8 cellular contexts compared by ENCODE assay signal in the genomic region with DNA sequence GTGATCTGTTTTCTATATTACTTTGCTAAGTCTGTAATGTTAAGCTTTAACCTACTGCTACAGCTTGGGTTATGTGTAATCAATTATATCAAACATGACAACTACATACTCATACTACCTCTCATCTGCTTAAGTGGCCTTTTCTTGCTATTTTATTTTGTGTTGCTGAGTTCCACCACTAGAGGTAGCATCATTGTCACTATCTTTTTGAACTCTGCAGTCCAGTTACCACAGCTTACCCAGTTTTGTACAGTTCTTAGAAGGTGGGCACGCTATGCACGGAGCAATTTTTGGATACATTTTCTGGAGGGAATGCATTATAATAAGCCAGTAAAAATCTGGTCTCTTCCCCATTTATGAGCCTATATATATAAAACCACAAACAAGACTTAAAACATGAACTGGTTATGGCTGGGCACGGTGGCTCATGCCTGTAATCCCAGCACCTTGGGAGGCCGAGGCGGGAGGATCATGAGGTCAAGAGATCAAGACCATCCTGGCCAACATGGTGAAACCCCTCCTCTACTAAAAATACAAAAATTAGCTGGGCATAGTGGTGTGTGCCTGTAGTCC.
A peak's percentile ranks its signal among the peaks of the same experiment; 100 is the strongest.
DNase-seq lines count a peak whose midpoint lies in the region; ATAC-seq and TF ChIP-seq lines count a peak whose summit lies in the region.

No MANE protein-coding gene starts in this region.

- no peaks in the 10 kb centered on the region for H3K36me3 ChIP-seq in RWPE2 (ENCODE audit: low read depth)

- TF ChIP-seq CTCF in RWPE2 (IDR thresholded peaks at IDR 0.05; ENCODE audit: poor library complexity, severe bottlenecking) (peak; percentile 88), foreskin fibroblast (IDR thresholded peaks at IDR 0.05; ENCODE audit: low read depth, low read length) (peak; percentile 57), retinal pigment epithelial cell (conservative IDR thresholded peaks at IDR 0.05; ENCODE audit: low read depth, low read length) (peak; percentile 67)

- ATAC-seq in HG03175 (IDR thresholded peaks at IDR 0.05; ENCODE audit: unreplicated experiment), result peak; percentile 63
- ATAC-seq in RWPE2 (ENCODE audit: low read depth), result peak; percentile 79
- no peak for ATAC-seq in HG03521 (IDR thresholded peaks at IDR 0.05; ENCODE audit: unreplicated experiment)

- H3K4me3 ChIP-seq in RWPE2 (ENCODE audit: severe bottlenecking) (no peak overlapping the region), foreskin fibroblast (ENCODE audit: low read depth in 1 of 2, low read length in 2 of 2) (no peak overlapping the region), retinal pigment epithelial cell (ENCODE audit: low read length) (no peak overlapping the region)

- H3K9me3 ChIP-seq in RWPE2 (ENCODE audit: severe bottlenecking), result no peaks in the 10 kb centered on the region

- no peaks in the 10 kb centered on the region for H3K27me3 ChIP-seq in RWPE2 (ENCODE audit: insufficient read depth, poor library complexity, severe bottlenecking)

- DNase-seq in NCI-H2196 (lab: John Stamatoyannopoulos, UW; ENCODE audit: unreplicated experiment) (peak; percentile 14), NCI-H2196 treated with DMSO at 0.1 percent for 48 hours (lab: John Stamatoyannopoulos, UW; ENCODE audit: unreplicated experiment) (no peak), RWPE2 (ENCODE audit: low spot score) (no peak), foreskin fibroblast (peak; percentile 31 to 68), retinal pigment epithelial cell (ENCODE audit: low read depth) (no peak)
- no peak for DNase-seq in activated CD4-positive, CD25-positive, alpha-beta regulatory T cell (lab: John Stamatoyannopoulos, UW)

- H3K4me1 ChIP-seq in RWPE2 (ENCODE audit: insufficient read depth, poor library complexity, severe bottlenecking), result peaks cover 9% of the 10 kb centered on the region

- H3K27ac ChIP-seq in RWPE2 (ENCODE audit: poor library complexity, severe bottlenecking), result no peak overlapping the region

Comparison
In these comparisons a context has a peak if more than half of its experiments do, and no peak if none do; other contexts are left out.
1. DNase-seq: peak in NCI-H2196 (single experiment) and foreskin fibroblast (2 of 2); none in NCI-H2196 treated with DMSO at 0.1 percent for 48 hours (single experiment), RWPE2 (single experiment), retinal pigment epithelial cell (single experiment) and activated CD4-positive, CD25-positive, alpha-beta regulatory T cell (0 of 4).
2. Peak in every context shown above with its lines, with median percentiles within 50 percentile points of each other: CTCF ChIP-seq.